20 cellular contexts compared by ENCODE assay signal in the genomic region with DNA sequence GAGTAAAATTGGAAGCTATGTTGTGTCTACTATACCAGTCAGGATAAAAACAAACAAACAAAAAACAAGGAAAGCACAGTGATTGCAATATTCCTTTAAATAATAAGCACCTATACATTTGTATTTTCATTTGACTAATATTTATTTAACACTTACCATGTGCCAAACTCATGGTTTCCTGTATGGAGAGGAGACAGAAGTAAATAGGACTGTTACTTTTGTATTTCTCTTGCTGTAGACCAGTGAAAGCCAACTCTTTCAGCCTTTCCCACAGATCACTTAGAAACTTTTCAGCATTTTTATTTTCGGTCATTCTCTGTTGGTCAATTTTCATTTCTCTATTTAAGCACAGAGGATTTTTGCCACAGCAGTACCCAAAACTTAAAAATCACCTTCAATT. TPM values are rescaled to one million over a fixed set of nuclear protein-coding genes. Genes with fewer than 3 reads are reported as not detected.
DNase-seq lines count a peak whose midpoint lies in the region; ATAC-seq and TF ChIP-seq lines count a peak whose summit lies in the region.
"Had no signal": no experiment of that assay in that cellular context is flagged by ENCODE, and none has a peak within 500 bp of the region (broad histone marks: within the 10 kb centered on the region; RNA-seq: fewer than 3 reads in every experiment).

No MANE protein-coding gene starts in this region.

- H3K9me3 ChIP-seq in right atrium auricular region (no peaks in the 10 kb centered on the region), uterus (no peaks in the 10 kb centered on the region)
- H3K9me3 ChIP-seq: HAP-1 had no signal

- H3K27ac ChIP-seq in right atrium auricular region (peak overlapping the region; percentile 86 to 96), uterus (peak overlapping the region; percentile 49 to 54)

- CTCF ChIA-PET in WTC11 (lab: Charles Lee), result interaction anchor here (1.1 to 1.7 kb wide), 2 partner anchors 9 to 80 kb away, joined by 7 read pairs; no protein-coding TSS in a partner anchor

- peak overlapping the region; percentile 19 to 90 (median 23) for H3K27ac Mint-ChIP-seq in nephron
- no peak overlapping the region for H3K27ac Mint-ChIP-seq in WTC11

- no peak for DNase-seq in right atrium auricular region (ENCODE audit: low spot score)
- DNase-seq in Right ventricle myocardium inferior (ENCODE audit: missing footprints), result no peak
- peak; percentile 7 for DNase-seq in RPMI8226
- no peak for DNase-seq in uterus
- no peak for DNase-seq in WTC11 (ENCODE audit: low spot score)
- DNase-seq: C1 segment of cervical spinal cord; CD4-positive, alpha-beta memory T cell; COR-L47; GOT3; KG1; NCI-H1048; NCI-H1417 treated with DMSO at 0.1 percent for 48 hours; NCI-H1694 treated with DMSO at 0.1 percent for 48 hours; NCI-H2081; NCI-H2227 treated with DMSO at 0.1 percent for 48 hours; PC-3; SHP77 had no signal

- H3K4me1 ChIP-seq in right atrium auricular region (peaks cover 0 to 35% of the 10 kb centered on the region in 2 donors), uterus (peaks cover 0 to 6% of the 10 kb centered on the region in 2 donors)

- TF ChIP-seq POLR2A in uterus (IDR thresholded peaks at IDR 0.05), result no peak

- H3K4me3 Mint-ChIP-seq in nephron (peak overlapping the region in 1 of 3 experiments; percentile 0), WTC11 (no peak overlapping the region)
- H3K4me3 Mint-ChIP-seq: CD4-positive, alpha-beta memory T cell had no signal

- H3K9me3 Mint-ChIP-seq in nephron (no peaks in the 10 kb centered on the region), WTC11 (peaks cover 9% of the 10 kb centered on the region)

- H3K36me3 ChIP-seq in right atrium auricular region, result peaks cover 3% of the 10 kb centered on the region
- H3K36me3 ChIP-seq in uterus, result no peaks in the 10 kb centered on the region
- H3K36me3 ChIP-seq: HAP-1 had no signal

- intact Hi-C loops in Right ventricle myocardium inferior (cut with DNase I), result loop anchor here (5.0 to 10.0 kb wide), 3 partner anchors 33 to 391 kb away; no protein-coding TSS in a partner anchor
- intact Hi-C loops in uterus (cut with DNase I; ENCODE audit: low total_unique reads), result loop anchor here (10.0 kb wide), 1 partner anchor 141 kb away; no protein-coding TSS in a partner anchor

- no peak for ATAC-seq in Right ventricle myocardium inferior
- ATAC-seq in WTC11, result no peak
- ATAC-seq in GM21786 (IDR thresholded peaks at IDR 0.05; ENCODE audit: unreplicated experiment), result no peak
- ATAC-seq: PC-3 had no signal

- H3K27me3 ChIP-seq in right atrium auricular region, result no peaks in the 10 kb centered on the region
- no peaks in the 10 kb centered on the region for H3K27me3 ChIP-seq in uterus

- peaks cover 8% of the 10 kb centered on the region for H3K36me3 Mint-ChIP-seq in nephron (ENCODE audit: low read depth)
- no peaks in the 10 kb centered on the region for H3K36me3 Mint-ChIP-seq in WTC11

- no peak overlapping the region for H3K4me3 ChIP-seq in right atrium auricular region
- no peak overlapping the region for H3K4me3 ChIP-seq in uterus
- H3K4me3 ChIP-seq: HAP-1 had no signal

- H3K27me3 Mint-ChIP-seq in nephron (ENCODE audit: low read depth) (no peaks in the 10 kb centered on the region), WTC11 (ENCODE audit: low read depth) (no peaks in the 10 kb centered on the region; the same call in 1 of the 2 replicates)
- H3K27me3 Mint-ChIP-seq: CD4-positive, alpha-beta memory T cell had no signal

- TF ChIP-seq CTCF in right atrium auricular region (IDR thresholded peaks at IDR 0.05), result no peak
- no peak for TF ChIP-seq CTCF in nephron (IDR thresholded peaks at IDR 0.05; ENCODE audit: unreplicated experiment in 3 of 3)
- no peak for TF ChIP-seq CTCF in uterus (IDR thresholded peaks at IDR 0.05)
- TF ChIP-seq CTCF in WTC11 (IDR thresholded peaks at IDR 0.05), result no peak

- H3K4me1 Mint-ChIP-seq in nephron, result peaks cover 64% of the 10 kb centered on the region
- peaks cover 29% of the 10 kb centered on the region for H3K4me1 Mint-ChIP-seq in WTC11

- POLR2A ChIA-PET in WTC11 (lab: Charles Lee), result no interaction called here

TF ChIP-seq in WTC11, 78 proteins besides CTCF, POLR2A, EP300 and RAD21 (continues in another document):
- TF ChIP-seq, protein P1, sequence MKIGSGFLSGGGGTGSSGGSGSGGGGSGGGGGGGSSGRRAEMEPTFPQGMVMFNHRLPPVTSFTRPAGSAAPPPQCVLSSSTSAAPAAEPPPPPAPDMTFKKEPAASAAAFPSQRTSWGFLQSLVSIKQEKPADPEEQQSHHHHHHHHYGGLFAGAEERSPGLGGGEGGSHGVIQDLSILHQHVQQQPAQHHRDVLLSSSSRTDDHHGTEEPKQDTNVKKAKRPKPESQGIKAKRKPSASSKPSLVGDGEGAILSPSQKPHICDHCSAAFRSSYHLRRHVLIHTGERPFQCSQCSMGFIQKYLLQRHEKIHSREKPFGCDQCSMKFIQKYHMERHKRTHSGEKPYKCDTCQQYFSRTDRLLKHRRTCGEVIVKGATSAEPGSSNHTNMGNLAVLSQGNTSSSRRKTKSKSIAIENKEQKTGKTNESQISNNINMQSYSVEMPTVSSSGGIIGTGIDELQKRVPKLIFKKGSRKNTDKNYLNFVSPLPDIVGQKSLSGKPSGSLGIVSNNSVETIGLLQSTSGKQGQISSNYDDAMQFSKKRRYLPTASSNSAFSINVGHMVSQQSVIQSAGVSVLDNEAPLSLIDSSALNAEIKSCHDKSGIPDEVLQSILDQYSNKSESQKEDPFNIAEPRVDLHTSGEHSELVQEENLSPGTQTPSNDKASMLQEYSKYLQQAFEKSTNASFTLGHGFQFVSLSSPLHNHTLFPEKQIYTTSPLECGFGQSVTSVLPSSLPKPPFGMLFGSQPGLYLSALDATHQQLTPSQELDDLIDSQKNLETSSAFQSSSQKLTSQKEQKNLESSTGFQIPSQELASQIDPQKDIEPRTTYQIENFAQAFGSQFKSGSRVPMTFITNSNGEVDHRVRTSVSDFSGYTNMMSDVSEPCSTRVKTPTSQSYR (CRISPR knock-in tag; IDR thresholded peaks at IDR 0.05), result no peak
- TF ChIP-seq JAZF1 (CRISPR knock-in tag; IDR thresholded peaks at IDR 0.05), result no peak
- no peak for TF ChIP-seq JUN (CRISPR knock-in tag; IDR thresholded peaks at IDR 0.05)
- TF ChIP-seq, protein P2, sequence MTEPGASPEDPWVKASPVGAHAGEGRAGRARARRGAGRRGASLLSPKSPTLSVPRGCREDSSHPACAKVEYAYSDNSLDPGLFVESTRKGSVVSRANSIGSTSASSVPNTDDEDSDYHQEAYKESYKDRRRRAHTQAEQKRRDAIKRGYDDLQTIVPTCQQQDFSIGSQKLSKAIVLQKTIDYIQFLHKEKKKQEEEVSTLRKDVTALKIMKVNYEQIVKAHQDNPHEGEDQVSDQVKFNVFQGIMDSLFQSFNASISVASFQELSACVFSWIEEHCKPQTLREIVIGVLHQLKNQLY (CRISPR knock-in tag; IDR thresholded peaks at IDR 0.05), result no peak
- no peak for TF ChIP-seq ZNF317 (CRISPR knock-in tag; IDR thresholded peaks at IDR 0.05; ENCODE audit: borderline replicate concordance, low read depth)
- TF ChIP-seq, protein P3, sequence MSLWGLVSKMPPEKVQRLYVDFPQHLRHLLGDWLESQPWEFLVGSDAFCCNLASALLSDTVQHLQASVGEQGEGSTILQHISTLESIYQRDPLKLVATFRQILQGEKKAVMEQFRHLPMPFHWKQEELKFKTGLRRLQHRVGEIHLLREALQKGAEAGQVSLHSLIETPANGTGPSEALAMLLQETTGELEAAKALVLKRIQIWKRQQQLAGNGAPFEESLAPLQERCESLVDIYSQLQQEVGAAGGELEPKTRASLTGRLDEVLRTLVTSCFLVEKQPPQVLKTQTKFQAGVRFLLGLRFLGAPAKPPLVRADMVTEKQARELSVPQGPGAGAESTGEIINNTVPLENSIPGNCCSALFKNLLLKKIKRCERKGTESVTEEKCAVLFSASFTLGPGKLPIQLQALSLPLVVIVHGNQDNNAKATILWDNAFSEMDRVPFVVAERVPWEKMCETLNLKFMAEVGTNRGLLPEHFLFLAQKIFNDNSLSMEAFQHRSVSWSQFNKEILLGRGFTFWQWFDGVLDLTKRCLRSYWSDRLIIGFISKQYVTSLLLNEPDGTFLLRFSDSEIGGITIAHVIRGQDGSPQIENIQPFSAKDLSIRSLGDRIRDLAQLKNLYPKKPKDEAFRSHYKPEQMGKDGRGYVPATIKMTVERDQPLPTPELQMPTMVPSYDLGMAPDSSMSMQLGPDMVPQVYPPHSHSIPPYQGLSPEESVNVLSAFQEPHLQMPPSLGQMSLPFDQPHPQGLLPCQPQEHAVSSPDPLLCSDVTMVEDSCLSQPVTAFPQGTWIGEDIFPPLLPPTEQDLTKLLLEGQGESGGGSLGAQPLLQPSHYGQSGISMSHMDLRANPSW (CRISPR knock-in tag; conservative IDR thresholded peaks at IDR 0.05; ENCODE audit: low read depth), result no peak
- TF ChIP-seq, protein P4, sequence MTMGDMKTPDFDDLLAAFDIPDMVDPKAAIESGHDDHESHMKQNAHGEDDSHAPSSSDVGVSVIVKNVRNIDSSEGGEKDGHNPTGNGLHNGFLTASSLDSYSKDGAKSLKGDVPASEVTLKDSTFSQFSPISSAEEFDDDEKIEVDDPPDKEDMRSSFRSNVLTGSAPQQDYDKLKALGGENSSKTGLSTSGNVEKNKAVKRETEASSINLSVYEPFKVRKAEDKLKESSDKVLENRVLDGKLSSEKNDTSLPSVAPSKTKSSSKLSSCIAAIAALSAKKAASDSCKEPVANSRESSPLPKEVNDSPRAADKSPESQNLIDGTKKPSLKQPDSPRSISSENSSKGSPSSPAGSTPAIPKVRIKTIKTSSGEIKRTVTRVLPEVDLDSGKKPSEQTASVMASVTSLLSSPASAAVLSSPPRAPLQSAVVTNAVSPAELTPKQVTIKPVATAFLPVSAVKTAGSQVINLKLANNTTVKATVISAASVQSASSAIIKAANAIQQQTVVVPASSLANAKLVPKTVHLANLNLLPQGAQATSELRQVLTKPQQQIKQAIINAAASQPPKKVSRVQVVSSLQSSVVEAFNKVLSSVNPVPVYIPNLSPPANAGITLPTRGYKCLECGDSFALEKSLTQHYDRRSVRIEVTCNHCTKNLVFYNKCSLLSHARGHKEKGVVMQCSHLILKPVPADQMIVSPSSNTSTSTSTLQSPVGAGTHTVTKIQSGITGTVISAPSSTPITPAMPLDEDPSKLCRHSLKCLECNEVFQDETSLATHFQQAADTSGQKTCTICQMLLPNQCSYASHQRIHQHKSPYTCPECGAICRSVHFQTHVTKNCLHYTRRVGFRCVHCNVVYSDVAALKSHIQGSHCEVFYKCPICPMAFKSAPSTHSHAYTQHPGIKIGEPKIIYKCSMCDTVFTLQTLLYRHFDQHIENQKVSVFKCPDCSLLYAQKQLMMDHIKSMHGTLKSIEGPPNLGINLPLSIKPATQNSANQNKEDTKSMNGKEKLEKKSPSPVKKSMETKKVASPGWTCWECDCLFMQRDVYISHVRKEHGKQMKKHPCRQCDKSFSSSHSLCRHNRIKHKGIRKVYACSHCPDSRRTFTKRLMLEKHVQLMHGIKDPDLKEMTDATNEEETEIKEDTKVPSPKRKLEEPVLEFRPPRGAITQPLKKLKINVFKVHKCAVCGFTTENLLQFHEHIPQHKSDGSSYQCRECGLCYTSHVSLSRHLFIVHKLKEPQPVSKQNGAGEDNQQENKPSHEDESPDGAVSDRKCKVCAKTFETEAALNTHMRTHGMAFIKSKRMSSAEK (CRISPR knock-in tag; IDR thresholded peaks at IDR 0.05; ENCODE audit: borderline replicate concordance), result no peak

RNA-seq across cellular contexts. Expression of a gene that starts 4.5 kb away (rescaled TPM):
- 1,000 to 10,000 TPM; 1,199 to 1,662 TPM for total RNA-seq in right atrium auricular region
- total RNA-seq in Right ventricle myocardium inferior, result 886 TPM
- total RNA-seq in uterus, result 10 to 100 TPM; 15.8 to 49.4 (median 27.0) TPM
- total RNA-seq in WTC11 (2021), result 0.98 to 1.2 TPM (median 1.1 TPM) in 3 replicates

Comparison
In these comparisons a context has a peak if more than half of its experiments do, and no peak if none do; other contexts are left out.
1. RNA of a gene that starts 4.5 kb away (total RNA-seq): 1,199 to 1,662 TPM in right atrium auricular region and 886 TPM in Right ventricle myocardium inferior (single experiment); 15.8 to 49.4 TPM in uterus and 0.98 to 1.2 TPM in WTC11; every median in the first group is over 10 times any median in the second.